1 cellular context compared by ENCODE assay signal in genomic region chr4:152661649-152662048, GRCh38.
TF ChIP-seq lines count a peak whose summit lies in the region.

No MANE protein-coding gene starts in this region.

TF ChIP-seq in HepG2, 621 proteins besides CTCF, POLR2A, EP300 and RAD21:
- TF ChIP-seq ZNF687 (CRISPR knock-in tag; IDR thresholded peaks at IDR 0.05) (no peak), TOPORS (CRISPR knock-in tag; IDR thresholded peaks at IDR 0.05) (no peak), SCMH1 (CRISPR knock-in tag; IDR thresholded peaks at IDR 0.05; ENCODE audit: borderline replicate concordance) (no peak), ZNF839 (CRISPR knock-in tag; IDR thresholded peaks at IDR 0.05; ENCODE audit: borderline replicate concordance) (no peak), ZNF577 (CRISPR knock-in tag; IDR thresholded peaks at IDR 0.05; ENCODE audit: borderline replicate concordance, low read depth) (no peak), ZSCAN12 (CRISPR knock-in tag; IDR thresholded peaks at IDR 0.05) (no peak), CC2D1A (CRISPR knock-in tag; IDR thresholded peaks at IDR 0.05) (no peak), ZNF891 (CRISPR knock-in tag; IDR thresholded peaks at IDR 0.05) (no peak), RBM39 (IDR thresholded peaks at IDR 0.05; ENCODE audit: low read depth, low read length, poor library complexity, severe bottlenecking) (no peak), HDAC2 (CRISPR knock-in tag; IDR thresholded peaks at IDR 0.05) (no peak), SIN3A (IDR thresholded peaks at IDR 0.05; ENCODE audit: borderline replicate concordance, low read depth, low read length) (no peak), IRF1 (CRISPR knock-in tag; IDR thresholded peaks at IDR 0.05; ENCODE audit: low read depth) (no peak)
